ENCODE assay signal across 17 cellular contexts in genomic region chr6:7467007-7467897, GRCh38.
DNase-seq lines count a peak whose midpoint lies in the region; ATAC-seq and TF ChIP-seq lines count a peak whose summit lies in the region.
"Had no signal": no experiment of that assay in that cellular context is flagged by ENCODE, and none has a peak within 500 bp of the region (broad histone marks: within the 10 kb centered on the region; RNA-seq: fewer than 3 reads in every experiment).

No MANE protein-coding gene starts in this region.

- H3K36me3 ChIP-seq in lower lobe of right lung = no peaks in the 10 kb centered on the region

- TF ChIP-seq CTCF in endothelial cell (IDR thresholded peaks at IDR 0.05; ENCODE audit: unreplicated experiment) (no peak), lower lobe of right lung (IDR thresholded peaks at IDR 0.05) (no peak)

- H3K27ac ChIP-seq in lower lobe of right lung = no peak overlapping the region
- H3K27ac ChIP-seq: HL-60 had no signal

- no peaks in the 10 kb centered on the region for H3K36me3 Mint-ChIP-seq in endothelial cell (ENCODE audit: low read depth, unreplicated experiment)
- H3K36me3 Mint-ChIP-seq: brain; CD4-positive, alpha-beta memory T cell; T-cell had no signal

- H3K4me3 ChIP-seq in lower lobe of right lung = no peak overlapping the region

- ATAC-seq in Right ventricle myocardium superior (ENCODE audit: poor library complexity) (peak; percentile 73), lower lobe of right lung (peak; percentile 31 to 77)
- ATAC-seq: effector memory CD8-positive, alpha-beta T cell; T-cell had no signal

- no peaks in the 10 kb centered on the region for H3K9me3 ChIP-seq in lower lobe of right lung

- no peaks in the 10 kb centered on the region for H3K27me3 Mint-ChIP-seq in endothelial cell (ENCODE audit: unreplicated experiment)

- no peak overlapping the region for H3K4me3 Mint-ChIP-seq in endothelial cell (ENCODE audit: unreplicated experiment)
- H3K4me3 Mint-ChIP-seq: activated B cell treated with CpG ODN at 0.5 μM for 24 hours; brain; CD4-positive, alpha-beta memory T cell; effector memory CD8-positive, alpha-beta T cell had no signal

- H3K4me1 Mint-ChIP-seq in endothelial cell (ENCODE audit: unreplicated experiment) = no peaks in the 10 kb centered on the region
- H3K4me1 Mint-ChIP-seq: activated B cell treated with CpG ODN at 0.5 μM for 24 hours had no signal

- no peaks in the 10 kb centered on the region for H3K27me3 ChIP-seq in lower lobe of right lung (ENCODE audit: low read depth)

- H3K27ac Mint-ChIP-seq in endothelial cell (ENCODE audit: unreplicated experiment) = no peak overlapping the region
- H3K27ac Mint-ChIP-seq: activated B cell treated with CpG ODN at 0.5 μM for 24 hours; CD4-positive, alpha-beta memory T cell; T-cell had no signal

- no peaks in the 10 kb centered on the region for H3K9me3 Mint-ChIP-seq in endothelial cell (ENCODE audit: unreplicated experiment)
- H3K9me3 Mint-ChIP-seq: activated B cell treated with CpG ODN at 0.5 μM for 24 hours; brain; CD4-positive, alpha-beta memory T cell; effector memory CD8-positive, alpha-beta T cell had no signal

- peaks cover 10% of the 10 kb centered on the region for H3K4me1 ChIP-seq in lower lobe of right lung

- intact Hi-C loops in Right ventricle myocardium superior (cut with DNase I) (no loop called here), cardiac septum (cut with DNase I) (loop anchor here (5.0 kb wide), 1 partner anchor 75 kb away; the partner anchor contains the start of gene DSP), lower lobe of right lung (cut with DNase I) (no loop called here)

- DNase-seq in Right ventricle myocardium superior (no peak), cardiac septum (ENCODE audit: low spot score) (no peak), endothelial cell (ENCODE audit: low spot score) (peak; percentile 17), lower lobe of right lung (no peak), activated gamma-delta T cell (lab: John Stamatoyannopoulos, UW) (no peak), NCI-H69 (lab: John Stamatoyannopoulos, UW) (no peak), medulla oblongata (ENCODE audit: extremely low spot score) (no peak)
- DNase-seq in NK-92 treated with Interleukin-12 subunit alpha and Interleukin-12 subunit beta, amount 100 ng/mL, for 24 hours (lab: John Stamatoyannopoulos, UW) = no peak
- DNase-seq: activated B cell treated with CpG ODN at 0.5 μM for 24 hours; CD4-positive, alpha-beta memory T cell; effector memory CD8-positive, alpha-beta T cell; foreskin fibroblast; NCI-H1694 treated with DMSO at 0.1 percent for 48 hours; NCI-H526; T-cell had no signal
